8 cellular contexts compared by ENCODE assay signal in the genomic region with DNA sequence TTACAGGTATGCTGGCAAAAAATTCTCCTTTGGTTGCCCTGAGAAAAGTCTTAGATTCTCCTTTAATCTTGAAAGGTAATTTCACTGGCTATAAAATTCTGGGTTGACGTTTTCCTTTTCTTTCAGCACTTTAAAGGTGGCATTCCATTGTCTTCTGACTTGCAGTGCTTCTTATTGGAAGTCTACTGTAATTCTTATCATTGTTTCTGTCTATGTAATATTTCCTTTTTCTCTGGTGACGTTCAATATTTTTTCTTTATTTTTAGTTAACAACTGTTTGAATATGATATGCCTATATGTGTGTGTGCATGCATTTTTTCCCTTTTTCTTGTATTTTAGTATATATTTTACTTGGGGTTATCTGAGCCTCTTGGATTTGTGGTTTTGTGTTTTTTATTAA.
"Had no signal": no experiment of that assay in that cellular context is flagged by ENCODE, and none has a peak within 500 bp of the region (broad histone marks: within the 10 kb centered on the region; RNA-seq: fewer than 3 reads in every experiment).

No MANE protein-coding gene starts in this region.

- FAIRE-seq: HTR-8/SVneo, K562 had no signal

- DNase-seq: IMR-90, KBM-7, KG1 had no signal

- H3K27me3 Mint-ChIP-seq: IgD-negative memory B cell had no signal

- H3K36me3 Mint-ChIP-seq: IgD-negative memory B cell had no signal

- H3K9ac ChIP-seq: KMS-11 had no signal

- H3K4me2 ChIP-seq: KMS-11 had no signal

- H3K27ac ChIP-seq: HL-60, KMS-11 had no signal

- H3K4me3 Mint-ChIP-seq: IgD-negative memory B cell had no signal

- ATAC-seq: K562 had no signal

- H3K4me3 ChIP-seq: K562 had no signal
